8 cellular contexts compared by ENCODE assay signal in the genomic region with DNA sequence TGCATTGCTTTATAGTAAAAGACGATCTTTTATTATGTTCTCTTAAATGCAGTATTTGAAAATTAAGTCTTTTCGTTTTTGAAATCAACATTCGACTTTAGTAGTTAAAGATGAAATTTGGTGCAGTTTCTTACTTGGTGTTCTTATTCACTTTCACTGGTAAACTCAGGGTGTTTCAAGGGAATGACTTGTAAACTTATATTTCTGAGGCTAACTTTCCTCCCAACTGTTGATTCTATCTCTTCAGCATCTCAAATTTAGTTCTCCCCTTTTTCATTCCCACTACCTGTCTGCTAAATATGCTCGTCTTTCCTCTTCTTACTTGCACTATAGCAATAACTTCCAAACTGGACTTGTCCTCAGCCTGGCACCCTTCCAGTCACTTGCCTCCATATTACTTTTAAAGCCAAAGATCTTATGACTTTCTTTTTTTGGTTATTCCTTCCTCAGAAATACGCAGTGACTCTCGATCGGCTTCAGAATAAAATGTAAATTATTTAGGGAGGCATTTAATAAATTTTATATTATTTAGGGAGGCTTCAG. TPM values are rescaled to one million over a fixed set of nuclear protein-coding genes. Genes with fewer than 3 reads are reported as not detected.
DNase-seq lines count a peak whose midpoint lies in the region; ATAC-seq and TF ChIP-seq lines count a peak whose summit lies in the region.

No MANE protein-coding gene starts in this region.

- no peak for ATAC-seq in memory B cell (ENCODE audit: low read depth)
- ATAC-seq in HG03342 (IDR thresholded peaks at IDR 0.05; ENCODE audit: unreplicated experiment): no peak

- peaks cover 9% of the 10 kb centered on the region for H3K27me3 Mint-ChIP-seq in brain
- no peaks in the 10 kb centered on the region for H3K27me3 Mint-ChIP-seq in memory B cell

- H3K27ac Mint-ChIP-seq in brain: peak overlapping the region; percentile 9 to 96 (median 93)
- H3K27ac Mint-ChIP-seq in memory B cell: peak overlapping the region; percentile 82

- DNase-seq in HS-5 (ENCODE audit: low read depth) (peak; percentile 8), memory B cell (ENCODE audit: low spot score in 2 of 2) (no peak), amygdala (lab: John Stamatoyannopoulos, UW) (no peak), NCI-H146 treated with DMSO at 0.1 percent for 48 hours (lab: John Stamatoyannopoulos, UW; ENCODE audit: unreplicated experiment) (no peak), NCI-H524 treated with DMSO at 0.1 percent for 48 hours (lab: John Stamatoyannopoulos, UW) (no peak)

- H3K36me3 Mint-ChIP-seq in brain: peaks cover 9% of the 10 kb centered on the region
- peaks cover 6% of the 10 kb centered on the region for H3K36me3 Mint-ChIP-seq in memory B cell

- H3K27ac ChIP-seq in 22Rv1: peak overlapping the region; percentile 70

- H3K4me1 Mint-ChIP-seq in brain (peaks cover 48% of the 10 kb centered on the region), memory B cell (peaks cover 22% of the 10 kb centered on the region)

- H3K9me3 Mint-ChIP-seq in brain (no peaks in the 10 kb centered on the region), memory B cell (no peaks in the 10 kb centered on the region)

- TF ChIP-seq CTCF in 22Rv1 (IDR thresholded peaks at IDR 0.05): no peak
- TF ChIP-seq CTCF in brain (conservative IDR thresholded peaks at IDR 0.05): no peak

- H3K4me3 Mint-ChIP-seq in brain (peak overlapping the region; percentile 98 to 100 (median 99)), memory B cell (peak overlapping the region; percentile 99)

RNA-seq across cellular contexts. Expression of a gene that starts 1.0 kb away (rescaled TPM):
- 3.6 TPM for polyA plus RNA-seq in brain (ENCODE audit: insufficient read depth, low read depth, low replicate concordance)
